Comparison of ENCODE assay signal across 19 cellular contexts in the genomic region with DNA sequence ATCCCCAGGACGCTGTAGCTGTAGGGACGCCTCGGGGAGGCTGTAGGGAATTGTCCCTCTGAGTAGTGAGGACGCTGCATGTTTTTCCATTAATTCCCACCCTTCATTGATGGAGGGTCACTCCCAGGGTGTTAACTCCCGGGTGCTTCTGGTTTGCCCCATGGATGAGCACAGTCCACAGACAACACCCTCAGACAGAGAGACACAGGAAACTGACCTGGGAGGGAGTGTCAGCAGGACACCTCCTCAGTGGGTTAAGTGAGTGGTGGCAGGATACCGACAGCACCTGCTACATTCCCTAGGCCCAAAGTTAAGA. TPM values are rescaled to one million over a fixed set of nuclear protein-coding genes. Genes with fewer than 3 reads are reported as not detected.
DNase-seq lines count a peak whose midpoint lies in the region; ATAC-seq and TF ChIP-seq lines count a peak whose summit lies in the region.
"Had no signal": no experiment of that assay in that cellular context is flagged by ENCODE, and none has a peak within 500 bp of the region (broad histone marks: within the 10 kb centered on the region; RNA-seq: fewer than 3 reads in every experiment).

No MANE protein-coding gene starts in this region.

- H3K36me3 ChIP-seq in Karpas-422 (ENCODE audit: insufficient read depth, low read length) (no peaks in the 10 kb centered on the region), endodermal cell (ENCODE audit: control insufficient read depth, insufficient read depth, low read length) (no peaks in the 10 kb centered on the region), neuronal stem cell (replicated peaks in 1 of 2; ENCODE audit: control insufficient read depth in 2 of 2, insufficient read depth in 2 of 2, low read length in 2 of 2) (no peaks in the 10 kb centered on the region), SJCRH30 (no peaks in the 10 kb centered on the region), lower lobe of right lung (no peaks in the 10 kb centered on the region)
- H3K36me3 ChIP-seq: HAP-1 had no signal

- no peaks in the 10 kb centered on the region for H3K9me2 ChIP-seq in Karpas-422 (replicated peaks; ENCODE audit: insufficient read depth, low read length)

- intact Hi-C loops in activated CD4-positive, alpha-beta T cell treated with anti-CD3 and anti-CD28 coated beads, Interleukin-2, amount 10 ng/mL, durations not matched to agents 24 days and 14 days (cut with micrococcal nuclease): no loop called here
- intact Hi-C loops in lower lobe of right lung (cut with DNase I): no loop called here

- H2AFZ ChIP-seq in Karpas-422 (ENCODE audit: low read length) (peak overlapping the region; percentile 23; the same call in 1 of the 2 replicates), neuronal stem cell (ENCODE audit: low read length) (no peak overlapping the region)
- H2AFZ ChIP-seq: GM23248 had no signal

- no peak overlapping the region for H4K8ac ChIP-seq in neuronal stem cell (ENCODE audit: low read depth, low read length)

- H3K4ac ChIP-seq in neuronal stem cell (ENCODE audit: low read length): no peak overlapping the region

- peaks cover 13% of the 10 kb centered on the region for H3K27me3 Mint-ChIP-seq in activated CD4-positive, alpha-beta T cell treated with anti-CD3 and anti-CD28 coated beads, Interleukin-2, amount 10 ng/mL, durations not matched to agents 24 days and 14 days
- no peaks in the 10 kb centered on the region for H3K27me3 Mint-ChIP-seq in endodermal cell (ENCODE audit: insufficient read depth)

- H3K23ac ChIP-seq in neuronal stem cell (ENCODE audit: low read depth, low read length, poor library complexity): no peak overlapping the region

- H3K9ac ChIP-seq in Karpas-422 (ENCODE audit: low read length): peak overlapping the region; percentile 20; the same call in 1 of the 2 replicates
- no peak overlapping the region for H3K9ac ChIP-seq in endodermal cell (ENCODE audit: extremely low read depth, low read length, poor library complexity, severe bottlenecking)
- no peak overlapping the region for H3K9ac ChIP-seq in neuronal stem cell (ENCODE audit: low read depth, low read length, poor library complexity)
- H3K9ac ChIP-seq: GM23248 had no signal

- peak overlapping the region; percentile 33 for H3K4me3 ChIP-seq in Karpas-422 (ENCODE audit: low read length)
- no peak overlapping the region for H3K4me3 ChIP-seq in endodermal cell (ENCODE audit: low read length)
- H3K4me3 ChIP-seq in neuronal stem cell (ENCODE audit: low read length in 2 of 2): no peak overlapping the region
- H3K4me3 ChIP-seq in SJCRH30: no peak overlapping the region
- no peak overlapping the region for H3K4me3 ChIP-seq in lower lobe of right lung
- H3K4me3 ChIP-seq: GM12878, GM23248, HAP-1 had no signal

- peak overlapping the region; percentile 17 for H2BK15ac ChIP-seq in neuronal stem cell (ENCODE audit: low read length)

- H3K27me3 ChIP-seq in Karpas-422 (ENCODE audit: low read length): no peaks in the 10 kb centered on the region
- H3K27me3 ChIP-seq in endodermal cell (ENCODE audit: control insufficient read depth, insufficient read depth, low read length, poor library complexity, severe bottlenecking): no peaks in the 10 kb centered on the region
- H3K27me3 ChIP-seq in neuronal stem cell (ENCODE audit: control insufficient read depth in 3 of 3, insufficient read depth in 3 of 3, low read depth in 1 of 3, low read length in 3 of 3): peaks cover 0 to 6% (median 0%) of the 10 kb centered on the region in 3 experiments
- no peaks in the 10 kb centered on the region for H3K27me3 ChIP-seq in SJCRH30
- peaks cover 12% of the 10 kb centered on the region for H3K27me3 ChIP-seq in lower lobe of right lung (ENCODE audit: low read depth)

- no peaks in the 10 kb centered on the region for H4K20me1 ChIP-seq in Karpas-422 (ENCODE audit: insufficient read depth, low read depth, low read length)

- H2AK5ac ChIP-seq in neuronal stem cell (ENCODE audit: low read depth, low read length): no peak overlapping the region

- no peak overlapping the region for H4K91ac ChIP-seq in neuronal stem cell (ENCODE audit: low read depth, low read length, poor library complexity)

- no peak overlapping the region for H2BK12ac ChIP-seq in neuronal stem cell (ENCODE audit: low read length)

- no peak overlapping the region for H3K14ac ChIP-seq in neuronal stem cell (ENCODE audit: low read length)

- 0 out of 2 replicates have a peak overlapping the region, but pooled peaks have one; percentile 46 for H3K27ac ChIP-seq in Karpas-422 (ENCODE audit: low read length)
- H3K27ac ChIP-seq in endodermal cell (ENCODE audit: low read depth, low read length): no peak overlapping the region
- H3K27ac ChIP-seq in neuronal stem cell (replicated peaks; ENCODE audit: low read length): no peak overlapping the region
- H3K27ac ChIP-seq in SJCRH30: no peak overlapping the region
- no peak overlapping the region for H3K27ac ChIP-seq in lower lobe of right lung
- H3K27ac ChIP-seq: 22Rv1, GM23248 had no signal

- peak overlapping the region; percentile 61 for H3K18ac ChIP-seq in neuronal stem cell (ENCODE audit: low read length)

- H3K4me1 Mint-ChIP-seq in activated CD4-positive, alpha-beta T cell treated with anti-CD3 and anti-CD28 coated beads, Interleukin-2, amount 10 ng/mL, durations not matched to agents 24 days and 14 days: no peaks in the 10 kb centered on the region
- peaks cover 26% of the 10 kb centered on the region for H3K4me1 Mint-ChIP-seq in endodermal cell

- no peak overlapping the region for H2BK120ac ChIP-seq in neuronal stem cell (ENCODE audit: low read depth, low read length)

- H3K9me3 Mint-ChIP-seq in activated CD4-positive, alpha-beta T cell treated with anti-CD3 and anti-CD28 coated beads, Interleukin-2, amount 10 ng/mL, durations not matched to agents 24 days and 14 days: no peaks in the 10 kb centered on the region
- H3K9me3 Mint-ChIP-seq in endodermal cell: no peaks in the 10 kb centered on the region
- H3K9me3 Mint-ChIP-seq: CD4-positive, CD25-positive, alpha-beta regulatory T cell had no signal

- H3K4me3 Mint-ChIP-seq in activated CD4-positive, alpha-beta T cell treated with anti-CD3 and anti-CD28 coated beads, Interleukin-2, amount 10 ng/mL, durations not matched to agents 24 days and 14 days: no peak overlapping the region
- no peak overlapping the region for H3K4me3 Mint-ChIP-seq in endodermal cell
- H3K4me3 Mint-ChIP-seq: CD4-positive, CD25-positive, alpha-beta regulatory T cell had no signal

- DNase-seq in activated CD4-positive, alpha-beta T cell treated with anti-CD3 and anti-CD28 coated beads, Interleukin-2, amount 10 ng/mL, durations not matched to agents 24 days and 14 days: peak; percentile 44
- DNase-seq in activated CD4-positive, alpha-beta T cell treated with anti-CD3 and anti-CD28 coated beads, Interleukin-2, amount 50 U/mL, for 48 hours: no peak
- DNase-seq in Karpas-422: no peak
- DNase-seq in endodermal cell: no peak
- no peak for DNase-seq in neuronal stem cell (ENCODE audit: low spot score)
- DNase-seq in SJCRH30: no peak
- DNase-seq in lower lobe of right lung: no peak
- DNase-seq: Calu3; CD4-positive, CD25-positive, alpha-beta regulatory T cell; DMS 273 treated with DMSO at 0.1 percent for 48 hours; GM23248 had no signal

- H3K4me1 ChIP-seq in Karpas-422 (ENCODE audit: low read length) (peaks cover 34% of the 10 kb centered on the region), endodermal cell (ENCODE audit: control insufficient read depth, insufficient read depth, low read length) (peaks cover 2% of the 10 kb centered on the region), neuronal stem cell (ENCODE audit: control insufficient read depth in 2 of 2, insufficient read depth in 1 of 2, low read depth in 1 of 2, low read length in 2 of 2) (peaks cover 0 to 9% of the 10 kb centered on the region in 2 donors), SJCRH30 (peaks cover 12% of the 10 kb centered on the region; the same call in 1 of the 2 replicates), lower lobe of right lung (no peaks in the 10 kb centered on the region)

- H3K9me3 ChIP-seq in Karpas-422 (ENCODE audit: low read length) (no peaks in the 10 kb centered on the region), endodermal cell (ENCODE audit: control insufficient read depth, low read length) (no peaks in the 10 kb centered on the region), neuronal stem cell (replicated peaks in 1 of 2; ENCODE audit: control insufficient read depth in 2 of 2, insufficient read depth in 1 of 2, low read depth in 1 of 2, low read length in 2 of 2) (no peaks in the 10 kb centered on the region), SJCRH30 (replicated peaks) (no peaks in the 10 kb centered on the region), lower lobe of right lung (no peaks in the 10 kb centered on the region)
- H3K9me3 ChIP-seq: HAP-1 had no signal

- 80 to 88% methylated on average over 1 to 6 of the region's 6 CpGs for WGBS in endodermal cell (ENCODE audit: insufficient coverage in 1 of 2, insufficient read length in 1 of 2), 2 experiments
- no CpG with 5 or more reads among the region's 6 CpGs for WGBS in neuronal stem cell (ENCODE audit: extremely low coverage in 2 of 2, insufficient read length in 2 of 2, insufficient replicate concordance in 1 of 2), 2 donors

- ATAC-seq in lower lobe of right lung: no peak
- ATAC-seq in HG02610 (IDR thresholded peaks at IDR 0.05; ENCODE audit: unreplicated experiment): no peak
- ATAC-seq: GM12878 had no signal

- no peak overlapping the region for H3K27ac Mint-ChIP-seq in activated CD4-positive, alpha-beta T cell treated with anti-CD3 and anti-CD28 coated beads, Interleukin-2, amount 10 ng/mL, durations not matched to agents 24 days and 14 days
- H3K27ac Mint-ChIP-seq in endodermal cell: peak overlapping the region; percentile 85
- H3K27ac Mint-ChIP-seq: CD4-positive, CD25-positive, alpha-beta regulatory T cell had no signal

- no peak overlapping the region for H2BK5ac ChIP-seq in neuronal stem cell (ENCODE audit: low read length)

- H3K4me2 ChIP-seq in Karpas-422 (ENCODE audit: low read depth, low read length, poor library complexity, severe bottlenecking) (peak overlapping the region; percentile 67), neuronal stem cell (ENCODE audit: insufficient read depth, low read length, poor library complexity, severe bottlenecking) (no peak overlapping the region)

- H3K79me2 ChIP-seq in Karpas-422 (ENCODE audit: low read length): no peaks in the 10 kb centered on the region

- H3K36me3 Mint-ChIP-seq in activated CD4-positive, alpha-beta T cell treated with anti-CD3 and anti-CD28 coated beads, Interleukin-2, amount 10 ng/mL, durations not matched to agents 24 days and 14 days (ENCODE audit: low read depth): no peaks in the 10 kb centered on the region
- H3K36me3 Mint-ChIP-seq in endodermal cell (ENCODE audit: low read depth): no peaks in the 10 kb centered on the region
- H3K36me3 Mint-ChIP-seq: CD4-positive, CD25-positive, alpha-beta regulatory T cell had no signal

- no peaks in the 10 kb centered on the region for H3K79me1 ChIP-seq in neuronal stem cell (ENCODE audit: low read depth, low read length)

- TF ChIP-seq CTCF in endodermal cell (conservative IDR thresholded peaks at IDR 0.05): no peak
- TF ChIP-seq CTCF in lower lobe of right lung (IDR thresholded peaks at IDR 0.05): no peak

RNA-seq across cellular contexts. Expression of a gene that starts 53.5 kb away (rescaled TPM):
- total RNA-seq in activated CD4-positive, alpha-beta T cell treated with anti-CD3 and anti-CD28 coated beads, Interleukin-2, amount 10 ng/mL, durations not matched to agents 24 days and 14 days: not detected in 2 replicates
- total RNA-seq in Karpas-422 (2014; rRNA removed; shearing (Covaris generic); ENCODE audit: low replicate concordance): 0.14 TPM in 1 of 2 replicates, not detected in the other
- 1 to 10 TPM in 1 of 2 donors, not detected in 1; 2.0 TPM for total RNA-seq in endodermal cell
- polyA plus RNA-seq in endodermal cell (2013, experiment 1 of 2): not detected
- polyA plus RNA-seq in endodermal cell (2013, experiment 2 of 2): not detected
- not detected for polyA plus RNA-seq in neuronal stem cell (2013, experiment 1 of 2)
- polyA plus RNA-seq in neuronal stem cell (2013, experiment 2 of 2): not detected
- total RNA-seq in SJCRH30 (2014; rRNA removed; shearing (Covaris generic)): not detected in 2 replicates
- total RNA-seq in lower lobe of right lung: not detected
- total RNA-seq: A673; Calu3; CD4-positive, CD25-positive, alpha-beta regulatory T cell; G401; GM12878; GM23248; HT1080 had no signal
- polyA plus RNA-seq: BJ, GM12878, GM23248 had no signal
